In genomic region chr2:73069855-73070650, GRCh38 we compare ENCODE assay signal across 8 cellular contexts. TPM values are rescaled to one million over a fixed set of nuclear protein-coding genes. Genes with fewer than 3 reads are reported as not detected.
DNase-seq lines count a peak whose midpoint lies in the region; ATAC-seq and TF ChIP-seq lines count a peak whose summit lies in the region.

No MANE protein-coding gene starts in this region.

- peaks cover 19% of the 10 kb centered on the region for H3K27me3 Mint-ChIP-seq in endothelial cell (ENCODE audit: unreplicated experiment)

- CTCF ChIA-PET in Panc1 (lab: Charles Lee) = interaction anchor here (0.8 kb wide), 1 partner anchor 29 kb away, joined by 5 read pairs; no protein-coding TSS in a partner anchor

- H3K4me1 ChIP-seq in Panc1 (ENCODE audit: control insufficient read depth, insufficient read depth, low read length) (peaks cover 33% of the 10 kb centered on the region), neutrophil (ENCODE audit: control insufficient read depth in 1 of 2, insufficient read depth in 1 of 2, low read depth in 1 of 2, low read length in 1 of 2) (peaks cover 39 to 48% of the 10 kb centered on the region in 2 experiments)

- H3K36me3 ChIP-seq in Panc1 (ENCODE audit: control insufficient read depth, insufficient read depth, low read length) (no peaks in the 10 kb centered on the region; the same call in 1 of the 2 replicates), neutrophil (no peaks in the 10 kb centered on the region)

- in situ Hi-C loops in Panc1 (cut with HindIII; ENCODE audit: low pct_unique_long_range_greater_than_20kb, low sequenced_read_pairs) = no loop called here

- BruUV-seq in Panc1 (replicated peaks; lab: Mats Ljungman, UMichigan) = TSS peak; percentile 47

- peak overlapping the region; percentile 96 for H3K4me3 Mint-ChIP-seq in endothelial cell (ENCODE audit: unreplicated experiment)

- POLR2A ChIA-PET in Panc1 (lab: Charles Lee) = no interaction called here

- no peaks in the 10 kb centered on the region for H3K9me3 Mint-ChIP-seq in endothelial cell (ENCODE audit: unreplicated experiment)

- intact Hi-C loops in Panc1 (cut with micrococcal nuclease; ENCODE audit: unreplicated experiment) = no loop called here

- H3K4me1 Mint-ChIP-seq in endothelial cell (ENCODE audit: unreplicated experiment) = peaks cover 40% of the 10 kb centered on the region

- H3K27me3 ChIP-seq in Panc1 (ENCODE audit: control insufficient read depth, insufficient read depth, low read length) = no peaks in the 10 kb centered on the region
- H3K27me3 ChIP-seq in neutrophil = no peaks in the 10 kb centered on the region

- DNase-seq in DMS53 (lab: John Stamatoyannopoulos, UW) (peak; percentile 45), DMS53 treated with DMSO at 0.1 percent for 48 hours (lab: John Stamatoyannopoulos, UW; ENCODE audit: unreplicated experiment) (no peak), Panc1 (ENCODE audit: low read depth, low spot score) (no peak), endothelial cell (ENCODE audit: low spot score) (no peak), NCI-H2081 treated with DMSO at 0.1 percent for 48 hours (lab: John Stamatoyannopoulos, UW) (no peak)

- no peak for TF ChIP-seq CTCF in Panc1 (IDR thresholded peaks at IDR 0.05)
- no peak for TF ChIP-seq CTCF in endothelial cell (IDR thresholded peaks at IDR 0.05; ENCODE audit: unreplicated experiment)
- TF ChIP-seq CTCF in neutrophil (IDR thresholded peaks at IDR 0.05) = no peak

- H3K36me3 Mint-ChIP-seq in endothelial cell (ENCODE audit: low read depth, unreplicated experiment) = peaks cover 18% of the 10 kb centered on the region

- H3K27ac ChIP-seq in Panc1 (ENCODE audit: low read length) = peak overlapping the region; percentile 89
- peak overlapping the region; percentile 87 for H3K27ac ChIP-seq in neutrophil

- peak overlapping the region; percentile 76 to 90 for H3K4me3 ChIP-seq in Panc1 (ENCODE audit: low read depth in 2 of 2, low read length in 2 of 2)
- H3K4me3 ChIP-seq in neutrophil (ENCODE audit: low read depth in 1 of 2, low read length in 1 of 2) = peak overlapping the region; percentile 95 to 98

- no peaks in the 10 kb centered on the region for H3K9me3 ChIP-seq in Panc1 (ENCODE audit: control insufficient read depth, insufficient read depth, low read depth, low read length)
- no peaks in the 10 kb centered on the region for H3K9me3 ChIP-seq in neutrophil

- ATAC-seq in Panc1 (no peak), GM18519 (IDR thresholded peaks at IDR 0.05; ENCODE audit: low FRiP score, unreplicated experiment) (no peak), HG03045 (IDR thresholded peaks at IDR 0.05; ENCODE audit: unreplicated experiment) (no peak)

- peak overlapping the region; percentile 72 for H3K27ac Mint-ChIP-seq in endothelial cell (ENCODE audit: unreplicated experiment)

RNA-seq across cellular contexts. Expression of gene SFXN5, which starts 1.5 kb away (rescaled TPM):
- total RNA-seq in Panc1 (2021; ENCODE audit: unreplicated experiment) (27.8 TPM), endothelial cell (ENCODE audit: unreplicated experiment) (29.8 TPM)
- polyA plus RNA-seq in Panc1 (2012; ENCODE audit: insufficient read length) = 19.7 TPM

RNA-seq across cellular contexts. Expression of gene RAB11FIP5, which starts 42.7 kb away (rescaled TPM):
- total RNA-seq in Panc1 (2021; ENCODE audit: unreplicated experiment) (27.3 TPM), endothelial cell (ENCODE audit: unreplicated experiment) (27.8 TPM)
- 20.4 TPM for polyA plus RNA-seq in Panc1 (2012; ENCODE audit: insufficient read length)
